1 cellular context compared by ENCODE assay signal in the genomic region with DNA sequence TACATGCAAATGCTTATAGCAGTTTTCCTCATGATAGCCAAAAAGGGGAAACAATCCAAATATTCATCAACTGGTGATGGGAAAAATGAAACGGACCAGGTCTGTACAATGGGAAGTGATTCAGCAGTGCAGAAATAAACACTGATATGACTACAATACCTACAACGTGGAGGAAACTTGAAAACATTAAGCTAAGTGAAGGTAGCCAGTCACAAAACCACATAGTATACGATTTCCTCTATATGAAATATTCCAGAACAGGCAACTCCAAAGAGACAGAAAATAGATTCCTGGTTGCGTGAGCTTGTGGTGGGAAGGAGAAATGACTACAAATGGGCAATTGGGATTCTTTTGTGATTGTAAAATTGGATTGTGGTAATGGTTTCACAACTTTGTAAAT.
TF ChIP-seq lines count a peak whose summit lies in the region.

No MANE protein-coding gene starts in this region.

TF ChIP-seq in SK-N-SH, 30 proteins besides CTCF, POLR2A, EP300 and RAD21 (continued from another document):
- TF ChIP-seq, protein P1, sequence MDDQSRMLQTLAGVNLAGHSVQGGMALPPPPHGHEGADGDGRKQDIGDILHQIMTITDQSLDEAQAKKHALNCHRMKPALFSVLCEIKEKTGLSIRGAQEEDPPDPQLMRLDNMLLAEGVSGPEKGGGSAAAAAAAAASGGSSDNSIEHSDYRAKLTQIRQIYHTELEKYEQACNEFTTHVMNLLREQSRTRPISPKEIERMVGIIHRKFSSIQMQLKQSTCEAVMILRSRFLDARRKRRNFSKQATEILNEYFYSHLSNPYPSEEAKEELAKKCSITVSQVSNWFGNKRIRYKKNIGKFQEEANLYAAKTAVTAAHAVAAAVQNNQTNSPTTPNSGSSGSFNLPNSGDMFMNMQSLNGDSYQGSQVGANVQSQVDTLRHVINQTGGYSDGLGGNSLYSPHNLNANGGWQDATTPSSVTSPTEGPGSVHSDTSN (IDR thresholded peaks at IDR 0.05), result peak; percentile 38
